In genomic region chr16:75229172-75230031, GRCh38 we compare ENCODE assay signal across 19 cellular contexts. TPM values are rescaled to one million over a fixed set of nuclear protein-coding genes. Genes with fewer than 3 reads are reported as not detected.
DNase-seq lines count a peak whose midpoint lies in the region; ATAC-seq and TF ChIP-seq lines count a peak whose summit lies in the region.
"Had no signal": no experiment of that assay in that cellular context is flagged by ENCODE, and none has a peak within 500 bp of the region (broad histone marks: within the 10 kb centered on the region; RNA-seq: fewer than 3 reads in every experiment).

No MANE protein-coding gene starts in this region.

- TF ChIP-seq POLR2A in body of pancreas (IDR thresholded peaks at IDR 0.05) (peak; percentile 46 to 65 (median 56)), upper lobe of left lung (IDR thresholded peaks at IDR 0.05) (no peak)

- H3K27me3 ChIP-seq in left ventricle myocardium inferior (ENCODE audit: low read depth), result peaks cover 7% of the 10 kb centered on the region
- no peaks in the 10 kb centered on the region for H3K27me3 ChIP-seq in body of pancreas
- no peaks in the 10 kb centered on the region for H3K27me3 ChIP-seq in upper lobe of left lung
- H3K27me3 ChIP-seq: BLaER1 had no signal

- H3K36me3 ChIP-seq in left ventricle myocardium inferior (peaks cover 51% of the 10 kb centered on the region), body of pancreas (replicated peaks in 1 of 2; ENCODE audit: insufficient read depth in 1 of 2, low read depth in 2 of 2) (peaks cover 2 to 13% of the 10 kb centered on the region in 2 donors), mesodermal cell (ENCODE audit: control insufficient read depth, insufficient read depth, low read length) (peaks cover 66% of the 10 kb centered on the region), upper lobe of left lung (peaks cover 0 to 60% (median 37%) of the 10 kb centered on the region in 4 donors)
- H3K36me3 ChIP-seq: BLaER1 had no signal

- H3K4me3 ChIP-seq in left ventricle myocardium inferior, result no peak overlapping the region
- no peak overlapping the region for H3K4me3 ChIP-seq in body of pancreas
- H3K4me3 ChIP-seq in mesodermal cell (ENCODE audit: extremely low read depth, insufficient read depth, low read length, poor library complexity, severe bottlenecking), result no peak overlapping the region
- no peak overlapping the region for H3K4me3 ChIP-seq in upper lobe of left lung
- H3K4me3 ChIP-seq: BLaER1 had no signal

- H3K9me3 ChIP-seq in left ventricle myocardium inferior (replicated peaks) (no peaks in the 10 kb centered on the region), body of pancreas (no peaks in the 10 kb centered on the region), mesodermal cell (ENCODE audit: control insufficient read depth, low read length) (no peaks in the 10 kb centered on the region), upper lobe of left lung (no peaks in the 10 kb centered on the region)
- H3K9me3 ChIP-seq: BLaER1 had no signal

- WGBS in body of pancreas, 2 donors, result 25 to 38% methylated on average over 8 to 48 of the region's 48 CpGs
- WGBS in mesodermal cell (ENCODE audit: insufficient coverage in 2 of 2), 2 experiments, result 97% methylated on average over 42 to 47 of the region's 48 CpGs
- 92 to 97% methylated on average over 28 to 29 of the region's 48 CpGs for WGBS in upper lobe of left lung, 2 donors

- intact Hi-C loops in left ventricle myocardium inferior (cut with micrococcal nuclease) (loop anchor here (5.0 kb wide), 1 partner anchor 158 kb away; no protein-coding TSS in a partner anchor), cardiac septum (cut with DNase I) (loop anchor here (5.0 kb wide), 3 partner anchors 32 to 173 kb away; no protein-coding TSS in a partner anchor), body of pancreas (cut with DNase I) (no loop called here)

- DNase-seq in left ventricle myocardium inferior, result no peak
- no peak for DNase-seq in cardiac septum (ENCODE audit: low spot score)
- DNase-seq in body of pancreas, result peak; percentile 74 to 84 (median 82)
- DNase-seq in upper lobe of left lung, result peak in 1 of 2 donors; percentile 79
- DNase-seq in AG08395 (ENCODE audit: low spot score), result no peak
- no peak for DNase-seq in T-helper 9 cell
- DNase-seq: CD8-positive, alpha-beta memory T cell; DMS79 treated with DMSO at 0.1 percent for 48 hours; KG1; NCI-H146; NCI-H2081 treated with DMSO at 0.1 percent for 48 hours; NCI-H510A treated with DMSO at 0.1 percent for 48 hours; NCI-H82; PC-3 had no signal

- H3K4me1 ChIP-seq in left ventricle myocardium inferior (peaks cover 44% of the 10 kb centered on the region), body of pancreas (peaks cover 60% of the 10 kb centered on the region), mesodermal cell (ENCODE audit: control insufficient read depth, insufficient read depth, low read length, poor library complexity, severe bottlenecking) (no peaks in the 10 kb centered on the region), upper lobe of left lung (peaks cover 9 to 27% (median 15%) of the 10 kb centered on the region in 4 donors)

- peak; percentile 1 for ATAC-seq in body of pancreas
- no peak for ATAC-seq in upper lobe of left lung (ENCODE audit: low FRiP score in 2 of 2)
- ATAC-seq in HG02642 (IDR thresholded peaks at IDR 0.05; ENCODE audit: poor library complexity, unreplicated experiment), result no peak
- ATAC-seq: PC-3 had no signal

- H3K27ac ChIP-seq in left ventricle myocardium inferior (replicated peaks) (peak overlapping the region; percentile 53), body of pancreas (peak overlapping the region; percentile 65 to 95 (median 89)), mesodermal cell (ENCODE audit: low read depth, low read length, severe bottlenecking) (peak overlapping the region; percentile 23), upper lobe of left lung (peak overlapping the region in 3 of 4 donors; percentile 30 to 71 (median 53))
- H3K27ac ChIP-seq: BLaER1 had no signal

- TF ChIP-seq CTCF in left ventricle myocardium inferior (IDR thresholded peaks at IDR 0.05; ENCODE audit: borderline replicate concordance) (no peak), body of pancreas (IDR thresholded peaks at IDR 0.05) (peak in 3 of 7 experiments; percentile 10 to 13 (median 13)), upper lobe of left lung (IDR thresholded peaks at IDR 0.05) (no peak)

- no peak for TF ChIP-seq EP300 in upper lobe of left lung (IDR thresholded peaks at IDR 0.05)

RNA-seq across cellular contexts. Expression of gene CTRB1, which starts 10.6 kb away (rescaled TPM):
- total RNA-seq in left ventricle myocardium inferior (not detected), cardiac septum (not detected), body of pancreas (over 10,000 TPM; 14,932 to 20,352 TPM), upper lobe of left lung (10 to 100 TPM in 1 of 6 donors, 1 to 10 TPM in 1, not detected in 4; 5.1 to 11.3 TPM)
- polyA plus RNA-seq in mesodermal cell (2013, experiment 1 of 2), result not detected
- not detected for polyA plus RNA-seq in mesodermal cell (2013, experiment 2 of 2)
- total RNA-seq: A172; CD8-positive, alpha-beta memory T cell; G401; PC-3 had no signal
- polyA plus RNA-seq: CD8-positive, alpha-beta memory T cell had no signal

RNA-seq across cellular contexts. Expression of gene BCAR1, which starts 22.0 kb away (rescaled TPM):
- total RNA-seq in left ventricle myocardium inferior, result 82.8 TPM
- total RNA-seq in cardiac septum, result 80.3 TPM
- 10 to 100 TPM; 61.0 to 72.8 TPM for total RNA-seq in body of pancreas
- 122 TPM for polyA plus RNA-seq in mesodermal cell (2013, experiment 1 of 2)
- polyA plus RNA-seq in mesodermal cell (2013, experiment 2 of 2), result 83.0 TPM
- total RNA-seq in upper lobe of left lung, result 10 to 100 TPM; 32.9 to 87.2 (median 61.7) TPM
- polyA plus RNA-seq: CD8-positive, alpha-beta memory T cell had no signal

RNA-seq across cellular contexts. Expression of gene CTRB2, which starts 22.4 kb away (rescaled TPM):
- not detected for total RNA-seq in left ventricle myocardium inferior
- not detected for total RNA-seq in cardiac septum
- over 10,000 TPM; 18,538 to 32,261 TPM for total RNA-seq in body of pancreas
- not detected for polyA plus RNA-seq in mesodermal cell (2013, experiment 1 of 2)
- polyA plus RNA-seq in mesodermal cell (2013, experiment 2 of 2), result not detected
- 10 to 100 TPM in 1 of 6 donors, 1 to 10 TPM in 1, not detected in 4; 9.8 to 15.9 TPM for total RNA-seq in upper lobe of left lung
- total RNA-seq: A172; CD8-positive, alpha-beta memory T cell; G401; PC-3 had no signal
- polyA plus RNA-seq: CD8-positive, alpha-beta memory T cell had no signal

Comparison
In these comparisons a context has a peak if more than half of its experiments do, and no peak if none do; other contexts are left out.
1. DNase-seq: peak in body of pancreas (4 of 4); none in left ventricle myocardium inferior (single experiment), cardiac septum (single experiment), AG08395 (single experiment) and T-helper 9 cell (single experiment).
2. H3K27ac ChIP-seq: peak in every context shown above with its lines; median percentile 89 in body of pancreas; 53 in left ventricle myocardium inferior; 53 in upper lobe of left lung; 23 in mesodermal cell.
3. POLR2A ChIP-seq: peak in body of pancreas (3 of 3); none in upper lobe of left lung (0 of 4).
4. RNA of gene CTRB1, which starts 10.6 kb away (total RNA-seq): 14,932 to 20,352 TPM in body of pancreas; not detected in left ventricle myocardium inferior (single experiment), not detected in cardiac septum (single experiment) and 5.1 to 11.3 TPM in upper lobe of left lung; every median in the first group is over 1,000 times any median in the second.
5. RNA of gene CTRB2, which starts 22.4 kb away (total RNA-seq): 18,538 to 32,261 TPM in body of pancreas; not detected in cardiac septum (single experiment), not detected in left ventricle myocardium inferior (single experiment) and 9.8 to 15.9 TPM in upper lobe of left lung; every median in the first group is over 1,000 times any median in the second.